ENCODE assay signal across 8 cellular contexts in genomic region chr12:112419269-112420133, GRCh38. TPM values are rescaled to one million over a fixed set of nuclear protein-coding genes. Genes with fewer than 3 reads are reported as not detected.
DNase-seq lines count a peak whose midpoint lies in the region; ATAC-seq and TF ChIP-seq lines count a peak whose summit lies in the region.

No MANE protein-coding gene starts in this region.

- no peaks in the 10 kb centered on the region for H3K9me3 Mint-ChIP-seq in activated CD4-positive, alpha-beta T cell treated with anti-CD3 and anti-CD28 coated beads for 36 hours (ENCODE audit: low read depth)
- no peaks in the 10 kb centered on the region for H3K9me3 Mint-ChIP-seq in stimulated activated naive B cell treated with anti-CD40 and anti-IgM and Interleukin-4, amounts not matched to agents 10 μg/mL and 1 μg/mL and 100 μg/mL, for 72 hours

- peak overlapping the region; percentile 92 for H3K27ac Mint-ChIP-seq in activated CD4-positive, alpha-beta T cell treated with anti-CD3 and anti-CD28 coated beads for 36 hours
- peak overlapping the region; percentile 95 for H3K27ac Mint-ChIP-seq in stimulated activated naive B cell treated with anti-CD40 and anti-IgM and Interleukin-4, amounts not matched to agents 10 μg/mL and 1 μg/mL and 100 μg/mL, for 72 hours

- H3K4me1 Mint-ChIP-seq in activated CD4-positive, alpha-beta T cell treated with anti-CD3 and anti-CD28 coated beads for 36 hours = peaks cover 46% of the 10 kb centered on the region
- H3K4me1 Mint-ChIP-seq in stimulated activated naive B cell treated with anti-CD40 and anti-IgM and Interleukin-4, amounts not matched to agents 10 μg/mL and 1 μg/mL and 100 μg/mL, for 72 hours = peaks cover 26 to 45% of the 10 kb centered on the region in 2 donors

- ATAC-seq in activated CD4-positive, alpha-beta T cell treated with anti-CD3 and anti-CD28 coated beads for 36 hours = peak; percentile 53
- peak; percentile 39 for ATAC-seq in HG02852 (IDR thresholded peaks at IDR 0.05; ENCODE audit: unreplicated experiment)
- ATAC-seq in stimulated activated naive B cell treated with anti-CD40 and anti-IgM and Interleukin-4, amounts not matched to agents 10 μg/mL and 1 μg/mL and 100 μg/mL, for 72 hours (replicated peaks) = peak; percentile 61 to 64
- ATAC-seq in GM18870 (IDR thresholded peaks at IDR 0.05; ENCODE audit: unreplicated experiment) = no peak

- DNase-seq in activated CD4-positive, alpha-beta T cell treated with anti-CD3 and anti-CD28 coated beads for 36 hours = no peak
- DNase-seq in activated CD4-positive, alpha-beta T cell treated with anti-CD3 and anti-CD28 coated beads, Interleukin-2, amount 50 U/mL, for 1 hour = no peak
- DNase-seq in OCI-M1 (lab: John Stamatoyannopoulos, UW) = peak; percentile 73
- peak; percentile 87 to 91 for DNase-seq in cardiac fibroblast (ENCODE audit: low read depth in 2 of 2)
- DNase-seq in kidney tubule cell (ENCODE audit: low spot score) = peak; percentile 87
- DNase-seq in stimulated activated naive B cell treated with anti-CD40 and anti-IgM and Interleukin-4, amounts not matched to agents 10 μg/mL and 1 μg/mL and 100 μg/mL, for 72 hours = no peak

- TF ChIP-seq CTCF in cardiac fibroblast (IDR thresholded peaks at IDR 0.05; ENCODE audit: low read depth, low read length) = no peak

- POLR2A ChIA-PET in activated CD4-positive, alpha-beta T cell treated with anti-CD3 and anti-CD28 coated beads for 36 hours (lab: Charles Lee) = no interaction called here

- intact Hi-C loops in activated CD4-positive, alpha-beta T cell treated with anti-CD3 and anti-CD28 coated beads for 36 hours (cut with DNase I, micrococcal nuclease) = loop anchor here in 1 of 2 experiments (2.0 to 10.0 kb wide), 3 partner anchors 37 to 1015 kb away; partner anchors contain the start of genes HECTD4, OAS2 and SH2B3

- no peaks in the 10 kb centered on the region for H3K27me3 Mint-ChIP-seq in activated CD4-positive, alpha-beta T cell treated with anti-CD3 and anti-CD28 coated beads for 36 hours
- H3K27me3 Mint-ChIP-seq in stimulated activated naive B cell treated with anti-CD40 and anti-IgM and Interleukin-4, amounts not matched to agents 10 μg/mL and 1 μg/mL and 100 μg/mL, for 72 hours = no peaks in the 10 kb centered on the region

- peaks cover 29% of the 10 kb centered on the region for H3K36me3 Mint-ChIP-seq in activated CD4-positive, alpha-beta T cell treated with anti-CD3 and anti-CD28 coated beads for 36 hours (ENCODE audit: low read depth)
- peaks cover 7 to 27% of the 10 kb centered on the region in 2 donors for H3K36me3 Mint-ChIP-seq in stimulated activated naive B cell treated with anti-CD40 and anti-IgM and Interleukin-4, amounts not matched to agents 10 μg/mL and 1 μg/mL and 100 μg/mL, for 72 hours

- H3K4me3 ChIP-seq in cardiac fibroblast (replicated peaks in 1 of 2; ENCODE audit: low read depth in 2 of 2, low read length in 2 of 2) = peak overlapping the region; percentile 81 to 95

- CTCF ChIA-PET in activated CD4-positive, alpha-beta T cell treated with anti-CD3 and anti-CD28 coated beads for 36 hours (lab: Charles Lee) = interaction anchor here (0.8 to 1.3 kb wide), 3 partner anchors 12 to 105 kb away, joined by 3 to 4 read pairs (median 3); no protein-coding TSS in a partner anchor

- peak overlapping the region; percentile 95 for H3K4me3 Mint-ChIP-seq in activated CD4-positive, alpha-beta T cell treated with anti-CD3 and anti-CD28 coated beads for 36 hours
- peak overlapping the region; percentile 93 to 100 for H3K4me3 Mint-ChIP-seq in stimulated activated naive B cell treated with anti-CD40 and anti-IgM and Interleukin-4, amounts not matched to agents 10 μg/mL and 1 μg/mL and 100 μg/mL, for 72 hours

RNA-seq across cellular contexts. Expression of gene PTPN11, which starts 0.8 kb away (rescaled TPM):
- 100 to 1,000 TPM; 129 to 134 TPM for total RNA-seq in activated CD4-positive, alpha-beta T cell treated with anti-CD3 and anti-CD28 coated beads for 36 hours

RNA-seq across cellular contexts. Expression of gene RPL6, which starts 10.1 kb away (rescaled TPM):
- total RNA-seq in activated CD4-positive, alpha-beta T cell treated with anti-CD3 and anti-CD28 coated beads for 36 hours = 1,000 to 10,000 TPM; 2,097 to 2,202 TPM

RNA-seq across cellular contexts. Expression of gene HECTD4, which starts 37.3 kb away (rescaled TPM):
- 10 to 100 TPM; 22.2 to 23.8 TPM for total RNA-seq in activated CD4-positive, alpha-beta T cell treated with anti-CD3 and anti-CD28 coated beads for 36 hours

Comparison
In these comparisons a context has a peak if more than half of its experiments do, and no peak if none do; other contexts are left out.
1. DNase-seq: peak in OCI-M1 (single experiment), cardiac fibroblast (2 of 2) and kidney tubule cell (single experiment); none in activated CD4-positive, alpha-beta T cell treated with anti-CD3 and anti-CD28 coated beads for 36 hours (single experiment), activated CD4-positive, alpha-beta T cell treated with anti-CD3 and anti-CD28 coated beads, Interleukin-2, amount 50 U/mL, for 1 hour (single experiment) and stimulated activated naive B cell treated with anti-CD40 and anti-IgM and Interleukin-4, amounts not matched to agents 10 μg/mL and 1 μg/mL and 100 μg/mL, for 72 hours (single experiment).